9 cellular contexts compared by ENCODE assay signal in the genomic region with DNA sequence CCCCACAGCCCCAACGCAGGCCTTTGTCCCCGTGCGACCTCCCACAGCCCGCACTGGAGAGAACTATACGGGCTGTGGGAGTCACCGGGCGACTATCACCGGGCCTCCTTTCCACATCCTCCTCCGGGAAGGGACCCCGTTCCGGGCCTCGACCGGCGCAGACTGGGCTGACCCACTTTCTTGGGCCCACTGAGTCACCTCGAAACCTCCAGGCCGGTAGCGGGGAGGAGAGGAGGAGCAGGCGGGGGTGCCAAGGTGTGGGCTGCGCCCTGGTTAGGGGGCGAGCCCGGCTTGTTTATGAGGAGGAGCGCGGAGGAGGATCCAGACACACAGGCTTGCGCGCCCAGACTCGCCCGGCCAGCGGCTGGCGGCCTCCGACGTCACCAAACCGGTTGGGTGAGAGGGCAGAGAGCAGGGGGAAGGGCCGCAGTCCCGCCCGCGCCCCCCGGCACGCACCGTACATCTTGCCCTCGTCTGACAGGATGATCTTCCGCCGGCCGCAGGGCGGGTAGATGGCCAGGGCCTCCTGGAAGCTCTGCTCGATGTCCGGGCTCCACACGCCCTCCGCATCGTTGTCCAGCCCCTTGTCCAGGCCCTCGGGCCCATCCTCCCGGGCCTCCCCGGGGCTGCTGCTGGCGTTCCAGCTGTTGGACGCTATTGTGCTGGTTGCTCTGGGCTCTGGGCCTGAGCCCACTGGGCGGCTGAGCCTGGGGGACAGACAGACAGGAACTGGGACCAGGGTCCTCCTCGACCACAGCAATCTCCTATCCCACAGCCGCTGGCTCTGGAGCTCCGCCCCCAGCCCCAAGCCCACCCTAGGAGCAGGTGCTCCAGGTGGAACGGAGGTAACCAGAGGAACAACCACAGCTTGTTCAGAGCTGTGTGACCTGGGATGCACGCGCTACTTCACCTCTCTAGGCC. TPM values are rescaled to one million over a fixed set of nuclear protein-coding genes. Genes with fewer than 3 reads are reported as not detected.
DNase-seq lines count a peak whose midpoint lies in the region; ATAC-seq and TF ChIP-seq lines count a peak whose summit lies in the region.
"Had no signal": no experiment of that assay in that cellular context is flagged by ENCODE, and none has a peak within 500 bp of the region (broad histone marks: within the 10 kb centered on the region; RNA-seq: fewer than 3 reads in every experiment).

No MANE protein-coding gene starts in this region.

- peaks cover 32% of the 10 kb centered on the region for H3K79me2 ChIP-seq in fibroblast of lung (ENCODE audit: control insufficient read depth, insufficient read depth, low read length)

- no peaks in the 10 kb centered on the region for H3K36me3 Mint-ChIP-seq in immature natural killer cell

- peaks cover 3 to 4% (median 3%) of the 10 kb centered on the region in 3 donors for H3K27me3 Mint-ChIP-seq in immature natural killer cell (ENCODE audit: low read depth in 3 of 3)

- DNase-seq in NCI-H146 (lab: John Stamatoyannopoulos, UW) (peak; percentile 30), NCI-H146 treated with DMSO at 0.1 percent for 48 hours (lab: John Stamatoyannopoulos, UW; ENCODE audit: unreplicated experiment) (no peak), fibroblast of lung (ENCODE audit: low read depth in 2 of 2) (no peak), uterus (peak; percentile 93 to 96), immature natural killer cell (no peak), MV-4-11 (lab: John Stamatoyannopoulos, UW) (no peak)
- DNase-seq: OCI-M1 had no signal

- H3K27me3 ChIP-seq in fibroblast of lung (ENCODE audit: control insufficient read depth, insufficient read depth, low read length) (no peaks in the 10 kb centered on the region), muscle layer of colon (ENCODE audit: control insufficient read depth in 1 of 2, insufficient read depth in 2 of 2, low read length in 2 of 2) (no peaks in the 10 kb centered on the region), uterus (no peaks in the 10 kb centered on the region)

- intact Hi-C loops in uterus (cut with DNase I; ENCODE audit: low total_unique reads) = no loop called here

- no peaks in the 10 kb centered on the region for H4K20me1 ChIP-seq in fibroblast of lung (ENCODE audit: control insufficient read depth, extremely low read depth, insufficient read depth, low read length)

- no peaks in the 10 kb centered on the region for H3K9me3 Mint-ChIP-seq in immature natural killer cell

- no peak for TF ChIP-seq CTCF in fibroblast of lung (conservative IDR thresholded peaks at IDR 0.05 in 1 of 2, IDR thresholded peaks at IDR 0.05 in 1 of 2; ENCODE audit: low read depth in 1 of 2, low read length in 2 of 2)
- TF ChIP-seq CTCF in uterus (IDR thresholded peaks at IDR 0.05) = no peak

- H3K9ac ChIP-seq in fibroblast of lung (ENCODE audit: insufficient read depth, low read length) = peak overlapping the region; percentile 26
- peak overlapping the region; percentile 86 for H3K9ac ChIP-seq in muscle layer of colon (ENCODE audit: low read length)

- peaks cover 0 to 3% of the 10 kb centered on the region in 2 donors for H3K4me1 Mint-ChIP-seq in immature natural killer cell

- no peak overlapping the region for H2AFZ ChIP-seq in fibroblast of lung (ENCODE audit: low read length)

- ATAC-seq in HG02973 (IDR thresholded peaks at IDR 0.05; ENCODE audit: unreplicated experiment) = no peak

- H3K27ac Mint-ChIP-seq in immature natural killer cell = no peak overlapping the region

- no peak overlapping the region for H3K4me3 Mint-ChIP-seq in immature natural killer cell

- peak; percentile 33 to 75 for TF ChIP-seq POLR2A in uterus (IDR thresholded peaks at IDR 0.05)

- peak overlapping the region in 1 of 4 experiments; percentile 36 for H3K4me3 ChIP-seq in fibroblast of lung (replicated peaks in 1 of 4; ENCODE audit: control extremely low read depth in 1 of 4, insufficient read depth in 1 of 4, low read depth in 3 of 4, low read length in 4 of 4)
- peak overlapping the region; percentile 34 to 51 for H3K4me3 ChIP-seq in muscle layer of colon (ENCODE audit: low read depth in 1 of 2, low read length in 2 of 2)
- peak overlapping the region; percentile 10 to 27 for H3K4me3 ChIP-seq in uterus

- H3K27ac ChIP-seq in fibroblast of lung (ENCODE audit: insufficient read depth, low read length) (peak overlapping the region; percentile 65), muscle layer of colon (ENCODE audit: low read depth, low read length) (peak overlapping the region; percentile 97), uterus (peak overlapping the region; percentile 98 to 100)

- H3K36me3 ChIP-seq in fibroblast of lung (ENCODE audit: control insufficient read depth, insufficient read depth, low read length) = peaks cover 9% of the 10 kb centered on the region
- H3K36me3 ChIP-seq in muscle layer of colon (ENCODE audit: insufficient read depth, low read length) = peaks cover 29% of the 10 kb centered on the region
- H3K36me3 ChIP-seq in uterus = no peaks in the 10 kb centered on the region

- H3K4me1 ChIP-seq in fibroblast of lung (ENCODE audit: control insufficient read depth, extremely low read depth, insufficient read depth, low read length) (peaks cover 44% of the 10 kb centered on the region), muscle layer of colon (ENCODE audit: insufficient read depth, low read length) (peaks cover 72% of the 10 kb centered on the region), uterus (peaks cover 11 to 40% of the 10 kb centered on the region in 2 donors)

- H3K4me2 ChIP-seq in fibroblast of lung (ENCODE audit: extremely low read depth, insufficient read depth, low read length) = peak overlapping the region; percentile 32

- H3K9me3 ChIP-seq in fibroblast of lung (ENCODE audit: control insufficient read depth, insufficient read depth, low read depth, low read length) (no peaks in the 10 kb centered on the region), muscle layer of colon (ENCODE audit: low read length) (no peaks in the 10 kb centered on the region), uterus (no peaks in the 10 kb centered on the region)

RNA-seq across cellular contexts. Expression of gene TEAD3, which starts 10.6 kb away (rescaled TPM):
- 7.7 and 9.6 TPM in 2 replicates for total RNA-seq in fibroblast of lung
- polyA plus RNA-seq in fibroblast of lung = 25.8 and 26.7 TPM in 2 replicates
- polyA plus RNA-seq in fibroblast of lung (2012) = 38.2 and 42.1 TPM in 2 replicates
- polyA minus RNA-seq in fibroblast of lung (ENCODE audit: low replicate concordance) = 54.4 and 56.2 TPM in 2 replicates
- total RNA-seq in uterus = 100 to 1,000 TPM in 1 of 4 donors, 10 to 100 TPM in 3; 10.2 to 107 (median 17.2) TPM
- not detected for polyA plus RNA-seq in immature natural killer cell

RNA-seq across cellular contexts. Expression of gene RPL10A, which starts 18.1 kb away (rescaled TPM):
- total RNA-seq in fibroblast of lung (1,754 and 2,463 TPM in 2 replicates), uterus (1,000 to 10,000 TPM; 1,557 to 4,762 (median 2,904) TPM)
- polyA plus RNA-seq in fibroblast of lung (1,911 and 1,987 TPM in 2 replicates), immature natural killer cell (100 to 1,000 TPM; 419 to 805 (median 477) TPM)
- polyA plus RNA-seq in fibroblast of lung (2012) = 1,928 and 1,990 TPM in 2 replicates
- polyA minus RNA-seq in fibroblast of lung (ENCODE audit: low replicate concordance) = 961 and 1,095 TPM in 2 replicates

RNA-seq across cellular contexts. Expression of gene TULP1, which starts 26.4 kb away (rescaled TPM):
- total RNA-seq in fibroblast of lung = not detected in 2 replicates
- not detected in 2 replicates for polyA plus RNA-seq in fibroblast of lung
- polyA plus RNA-seq in fibroblast of lung (2012) = 0.06 TPM in 1 of 2 replicates, not detected in the other
- not detected in 2 replicates for polyA minus RNA-seq in fibroblast of lung (ENCODE audit: low replicate concordance)
- 1 to 10 TPM in 3 of 4 donors, not detected in 1; 1.6 to 3.2 (median 2.1) TPM for total RNA-seq in uterus
- not detected for polyA plus RNA-seq in immature natural killer cell

RNA-seq across cellular contexts. Expression of gene FANCE, which starts 34.1 kb away (rescaled TPM):
- total RNA-seq in fibroblast of lung (10.3 and 10.7 TPM in 2 replicates), uterus (10 to 100 TPM in 3 of 4 donors, 1 to 10 TPM in 1; 9.6 to 19.1 (median 11.4) TPM)
- polyA plus RNA-seq in fibroblast of lung (3.2 and 6.9 TPM in 2 replicates), immature natural killer cell (1 to 10 TPM; 2.2 to 5.4 (median 3.1) TPM)
- 2.6 and 6.2 TPM in 2 replicates for polyA plus RNA-seq in fibroblast of lung (2012)
- polyA minus RNA-seq in fibroblast of lung (ENCODE audit: low replicate concordance) = 3.4 and 12.9 TPM in 2 replicates

Comparison
In these comparisons a context has a peak if more than half of its experiments do, and no peak if none do; other contexts are left out.
1. DNase-seq: peak in NCI-H146 (single experiment) and uterus (2 of 2); none in NCI-H146 treated with DMSO at 0.1 percent for 48 hours (single experiment), fibroblast of lung (0 of 2), immature natural killer cell (0 of 3) and MV-4-11 (single experiment).
2. Peak in every context shown above with its lines, with median percentiles within 50 percentile points of each other: H3K27ac ChIP-seq.